ENCODE assay signal across 19 cellular contexts in genomic region chr9:125091121-125091520, GRCh38.
"Had no signal": no experiment of that assay in that cellular context is flagged by ENCODE, and none has a peak within 500 bp of the region (broad histone marks: within the 10 kb centered on the region; RNA-seq: fewer than 3 reads in every experiment).

No MANE protein-coding gene starts in this region.

- ATAC-seq: foreskin keratinocyte; gastroesophageal sphincter; heart left ventricle; left colon; left lobe of liver; mucosa of descending colon; naive thymus-derived CD8-positive, alpha-beta T cell had no signal

- DNase-seq: dermis blood vessel endothelial cell; dorsolateral prefrontal cortex; effector CD4-positive, alpha-beta T cell; effector memory CD4-positive, alpha-beta T cell; foreskin keratinocyte; heart left ventricle; hypothalamus; immature natural killer cell; kidney; kidney glomerular epithelial cell; left colon; left ventricle myocardium inferior; mammary epithelial cell; mesenchymal stem cell; mucosa of descending colon; naive B cell; naive thymus-derived CD8-positive, alpha-beta T cell had no signal
